10 cellular contexts compared by ENCODE assay signal in genomic region chr16:89563639-89564392, GRCh38. TPM values are rescaled to one million over a fixed set of nuclear protein-coding genes. Genes with fewer than 3 reads are reported as not detected.
DNase-seq lines count a peak whose midpoint lies in the region; ATAC-seq and TF ChIP-seq lines count a peak whose summit lies in the region.
"Had no signal": no experiment of that assay in that cellular context is flagged by ENCODE, and none has a peak within 500 bp of the region (broad histone marks: within the 10 kb centered on the region; RNA-seq: fewer than 3 reads in every experiment).

No MANE protein-coding gene starts in this region.

- POLR2A ChIA-PET in CD8-positive, alpha-beta T cell (lab: Charles Lee): interaction anchor here (0.7 to 1.0 kb wide), 2 partner anchors 59 to 222 kb away, joined by 3 read pairs; no protein-coding TSS in a partner anchor
- POLR2A ChIA-PET in activated CD4-positive, alpha-beta memory T cell treated with anti-CD3 and anti-CD28 coated beads for 36 hours (lab: Charles Lee): interaction anchor here (0.6 to 1.4 kb wide), 3 partner anchors 56 to 311 kb away, joined by 3 to 4 read pairs (median 3); partner anchors contain the start of gene SPG7

- no peak overlapping the region for H3K4me3 ChIP-seq in CD8-positive, alpha-beta T cell (ENCODE audit: low read depth, low read length)
- peak overlapping the region; percentile 73 for H3K4me3 ChIP-seq in HAP-1
- peak overlapping the region; percentile 91 for H3K4me3 ChIP-seq in iPS-20b (ENCODE audit: low read length)

- no peaks in the 10 kb centered on the region for H3K9me3 Mint-ChIP-seq in CD8-positive, alpha-beta T cell
- no peaks in the 10 kb centered on the region for H3K9me3 Mint-ChIP-seq in activated CD4-positive, alpha-beta memory T cell treated with anti-CD3 and anti-CD28 coated beads for 36 hours

- H3K27ac ChIP-seq in CD8-positive, alpha-beta T cell (ENCODE audit: low read depth, low read length): no peak overlapping the region
- H3K27ac ChIP-seq in iPS-20b (ENCODE audit: low read length): peak overlapping the region; percentile 28

- H3K36me3 ChIP-seq in CD8-positive, alpha-beta T cell (ENCODE audit: insufficient read depth, low read length): peaks cover 38% of the 10 kb centered on the region
- peaks cover 44% of the 10 kb centered on the region for H3K36me3 ChIP-seq in HAP-1 (replicated peaks)
- peaks cover 36% of the 10 kb centered on the region for H3K36me3 ChIP-seq in iPS-20b (ENCODE audit: insufficient read depth, low read depth, low read length)

- peak overlapping the region; percentile 39 for H3K4me3 Mint-ChIP-seq in CD8-positive, alpha-beta T cell
- peak overlapping the region; percentile 54 for H3K4me3 Mint-ChIP-seq in activated CD4-positive, alpha-beta memory T cell treated with anti-CD3 and anti-CD28 coated beads for 36 hours

- in situ Hi-C loops in HAP-1 (cut with MboI; ENCODE audit: low sequenced_read_pairs): loop anchor here (25.0 kb wide), 1 partner anchor 752 kb away; the partner anchor contains the start of genes APRT and CDT1

- CTCF ChIA-PET in CD8-positive, alpha-beta T cell (lab: Charles Lee): interaction anchor here (0.8 to 1.1 kb wide), 2 partner anchors 12 to 149 kb away, joined by 3 to 4 read pairs; partner anchors contain the start of gene CPNE7
- CTCF ChIA-PET in activated CD4-positive, alpha-beta memory T cell treated with anti-CD3 and anti-CD28 coated beads for 36 hours (lab: Charles Lee): no interaction called here

- H3K4me1 ChIP-seq in CD8-positive, alpha-beta T cell (ENCODE audit: insufficient read depth, low read length): peaks cover 53% of the 10 kb centered on the region
- H3K4me1 ChIP-seq in HAP-1 (peaks cover 43% of the 10 kb centered on the region), iPS-20b (ENCODE audit: insufficient read depth, low read length) (peaks cover 13% of the 10 kb centered on the region)

- no peaks in the 10 kb centered on the region for H3K27me3 Mint-ChIP-seq in CD8-positive, alpha-beta T cell (ENCODE audit: low read depth)
- no peaks in the 10 kb centered on the region for H3K27me3 Mint-ChIP-seq in activated CD4-positive, alpha-beta memory T cell treated with anti-CD3 and anti-CD28 coated beads for 36 hours

- no peak for TF ChIP-seq CTCF in CD8-positive, alpha-beta T cell (IDR thresholded peaks at IDR 0.05)

- H3K27me3 ChIP-seq in CD8-positive, alpha-beta T cell (ENCODE audit: insufficient read depth, low read length): no peaks in the 10 kb centered on the region
- no peaks in the 10 kb centered on the region for H3K27me3 ChIP-seq in HAP-1 (ENCODE audit: low read depth)
- no peaks in the 10 kb centered on the region for H3K27me3 ChIP-seq in iPS-20b (ENCODE audit: insufficient read depth, low read length)
- H3K27me3 ChIP-seq: dorsolateral prefrontal cortex had no signal

- H3K27ac Mint-ChIP-seq in CD8-positive, alpha-beta T cell: peak overlapping the region; percentile 79
- peak overlapping the region; percentile 28 for H3K27ac Mint-ChIP-seq in activated CD4-positive, alpha-beta memory T cell treated with anti-CD3 and anti-CD28 coated beads for 36 hours

- DNase-seq in CD8-positive, alpha-beta T cell: peak in 1 of 7 experiments; percentile 40
- peak in 1 of 2 experiments; percentile 37 for DNase-seq in HAP-1 (ENCODE audit: low spot score in 2 of 2)
- DNase-seq in activated CD4-positive, alpha-beta memory T cell treated with anti-CD3 and anti-CD28 coated beads for 36 hours: no peak
- no peak for DNase-seq in amniotic stem cell (lab: John Stamatoyannopoulos, UW)
- no peak for DNase-seq in left lobe of liver (ENCODE audit: low spot score)
- DNase-seq in NCI-H2081 (lab: John Stamatoyannopoulos, UW): no peak
- DNase-seq in NCI-H345 (lab: John Stamatoyannopoulos, UW): no peak
- DNase-seq: dorsolateral prefrontal cortex, right cardiac atrium had no signal

- peaks cover 51% of the 10 kb centered on the region for H3K4me1 Mint-ChIP-seq in CD8-positive, alpha-beta T cell (ENCODE audit: low read depth)
- H3K4me1 Mint-ChIP-seq in activated CD4-positive, alpha-beta memory T cell treated with anti-CD3 and anti-CD28 coated beads for 36 hours (ENCODE audit: low read depth): peaks cover 46% of the 10 kb centered on the region

- peaks cover 37% of the 10 kb centered on the region for H3K36me3 Mint-ChIP-seq in CD8-positive, alpha-beta T cell
- peaks cover 42% of the 10 kb centered on the region for H3K36me3 Mint-ChIP-seq in activated CD4-positive, alpha-beta memory T cell treated with anti-CD3 and anti-CD28 coated beads for 36 hours

- peak; percentile 1 for ATAC-seq in CD8-positive, alpha-beta T cell
- ATAC-seq in left lobe of liver: no peak
- ATAC-seq: right cardiac atrium had no signal

- H3K9ac ChIP-seq in iPS-20b (ENCODE audit: low read depth, low read length): peak overlapping the region; percentile 98; the same call in 1 of the 2 replicates

- H3K9me3 ChIP-seq in CD8-positive, alpha-beta T cell (ENCODE audit: low read length): no peaks in the 10 kb centered on the region
- H3K9me3 ChIP-seq in HAP-1 (no peaks in the 10 kb centered on the region), iPS-20b (ENCODE audit: insufficient read depth, low read depth, low read length) (no peaks in the 10 kb centered on the region)

- intact Hi-C loops in CD8-positive, alpha-beta T cell (cut with DNase I, micrococcal nuclease): loop anchor here in 1 of 2 experiments (5.0 kb wide), 2 partner anchors 322 to 752 kb away; partner anchors contain the start of gene APRT
- intact Hi-C loops in activated CD4-positive, alpha-beta memory T cell treated with anti-CD3 and anti-CD28 coated beads for 36 hours (cut with micrococcal nuclease): loop anchor here (5.0 kb wide), 3 partner anchors 57 to 242 kb away; partner anchors contain the start of genes CHMP1A, SPATA33 and SPG7

RNA-seq across cellular contexts. Expression of gene RPL13, which starts 3.3 kb away (rescaled TPM):
- 1,000 to 10,000 TPM; 4,632 to 4,668 TPM for total RNA-seq in CD8-positive, alpha-beta T cell
- total RNA-seq in activated CD4-positive, alpha-beta memory T cell treated with anti-CD3 and anti-CD28 coated beads for 36 hours: 1,000 to 10,000 TPM; 3,430 to 3,468 TPM
- total RNA-seq in left lobe of liver: 886 TPM

RNA-seq across cellular contexts. Expression of gene CPNE7, which starts 11.7 kb away (rescaled TPM):
- 1 to 10 TPM in 1 of 2 experiments, under 1 TPM in 1; 0.72 to 1.8 TPM for total RNA-seq in CD8-positive, alpha-beta T cell
- total RNA-seq in activated CD4-positive, alpha-beta memory T cell treated with anti-CD3 and anti-CD28 coated beads for 36 hours: 1 to 10 TPM; 6.2 to 7.1 TPM
- 0.88 TPM for total RNA-seq in left lobe of liver
- total RNA-seq: right cardiac atrium had no signal

RNA-seq across cellular contexts. Expression of gene DPEP1, which starts 49.6 kb away (rescaled TPM):
- not detected for total RNA-seq in CD8-positive, alpha-beta T cell
- not detected for total RNA-seq in activated CD4-positive, alpha-beta memory T cell treated with anti-CD3 and anti-CD28 coated beads for 36 hours
- 0.13 TPM for total RNA-seq in left lobe of liver

RNA-seq across cellular contexts. Expression of gene SPG7, which starts 55.6 kb away (rescaled TPM):
- total RNA-seq in CD8-positive, alpha-beta T cell: 100 to 1,000 TPM; 159 to 180 TPM
- total RNA-seq in activated CD4-positive, alpha-beta memory T cell treated with anti-CD3 and anti-CD28 coated beads for 36 hours: 10 to 100 TPM; 67.9 to 70.4 TPM
- 68.1 TPM for total RNA-seq in left lobe of liver
